ENCODE assay signal across 10 cellular contexts in genomic region chr1:2543543-2544092, GRCh38. TPM values are rescaled to one million over a fixed set of nuclear protein-coding genes. Genes with fewer than 3 reads are reported as not detected.
DNase-seq lines count a peak whose midpoint lies in the region; ATAC-seq, FAIRE-seq and TF ChIP-seq lines count a peak whose summit lies in the region.
"Had no signal": no experiment of that assay in that cellular context is flagged by ENCODE, and none has a peak within 500 bp of the region (broad histone marks: within the 10 kb centered on the region; RNA-seq: fewer than 3 reads in every experiment).

No MANE protein-coding gene starts in this region.

- CTCF ChIA-PET in IMR-90 (lab: Yijun Ruan, JAX): no interaction called here
- CTCF ChIA-PET in GM12878 (lab: Yijun Ruan, JAX): interaction anchor here (0.8 kb wide), 1 partner anchor 349 kb away, joined by 3 read pairs; the partner anchor contains the start of gene FAAP20

- no peak overlapping the region for H4K91ac ChIP-seq in IMR-90 (ENCODE audit: insufficient read depth, low read depth, low read length)

- peak overlapping the region; percentile 34 for H3K4me3 Mint-ChIP-seq in neural crest cell
- H3K4me3 Mint-ChIP-seq: T-helper 1 cell treated with Interleukin-12 subunit alpha and Interleukin-12 subunit beta and Interleukin-4 antibody, amounts not matched to agents 30 μg/mL and 1 μg/mL, for 36 hours had no signal

- no peak overlapping the region for H4K8ac ChIP-seq in IMR-90 (ENCODE audit: low read depth in 2 of 2, low read length in 2 of 2)

- 25% methylated on average over 16 of the region's 26 CpGs; no CpG with 5 or more reads in 1 of the 2 experiments for WGBS in IMR-90 (ENCODE audit: extremely low coverage in 2 of 2, insufficient read length in 1 of 2), 2 experiments
- 18% methylated on average over 26 of the region's 26 CpGs for WGBS in GM12878 (ENCODE audit: insufficient coverage, insufficient replicate concordance, low lambda C conversion rate, missing lambda C conversion rate)

- H3K18ac ChIP-seq in IMR-90 (ENCODE audit: low read depth, low read length): no peak overlapping the region

- H3K27ac Mint-ChIP-seq in neural crest cell (ENCODE audit: unreplicated experiment): no peak overlapping the region
- H3K27ac Mint-ChIP-seq: T-helper 1 cell treated with Interleukin-12 subunit alpha and Interleukin-12 subunit beta and Interleukin-4 antibody, amounts not matched to agents 30 μg/mL and 1 μg/mL, for 36 hours had no signal

- H3K9ac ChIP-seq in IMR-90 (ENCODE audit: low read depth, low read length): no peak overlapping the region
- no peak overlapping the region for H3K9ac ChIP-seq in GM12878 (ENCODE audit: control insufficient read depth, insufficient read depth, low read length)

- H3K4me1 ChIP-seq in IMR-90 (ENCODE audit: control insufficient read depth, insufficient read depth, low read length) (peaks cover 8% of the 10 kb centered on the region), GM12878 (ENCODE audit: control insufficient read depth, insufficient read depth, low read length) (peaks cover 18% of the 10 kb centered on the region)

- in situ Hi-C loops in IMR-90 (cut with MboI; ENCODE audit: low sequenced_read_pairs): loop anchor here (5.0 to 25.0 kb wide), 2 partner anchors 131 to 356 kb away; partner anchors contain the start of genes FAAP20 and PEX10
- in situ Hi-C loops in GM12878 (cut with MboI): no loop called here

- TF ChIP-seq EP300 in GM12878 (IDR thresholded peaks at IDR 0.05; ENCODE audit: borderline replicate concordance in 1 of 2, control insufficient read depth in 1 of 2, low read depth in 2 of 2, low read length in 2 of 2): no peak

- SMC1A ChIA-PET in GM12878 (lab: Charles Lee; ENCODE audit: uncharacterized antibody, unreplicated experiment): no interaction called here

- dilution Hi-C loops in IMR-90 (cut with HindIII; ENCODE audit: low sequenced_read_pairs, unreplicated experiment): no loop called here

- ATAC-seq in IMR-90 (ENCODE audit: low read depth) (no peak), GM12878 (no peak), GM21447 (IDR thresholded peaks at IDR 0.05; ENCODE audit: unreplicated experiment) (no peak)

- H3K9me3 ChIP-seq in IMR-90 (ENCODE audit: control insufficient read depth, insufficient read depth, low read length) (no peaks in the 10 kb centered on the region), GM12878 (replicated peaks; ENCODE audit: control insufficient read depth, insufficient read depth, low read length) (no peaks in the 10 kb centered on the region)

- no TSS peak for BruUV-seq in IMR-90 (replicated peaks; lab: Mats Ljungman, UMichigan)
- BruUV-seq in GM12878 (replicated peaks; lab: Mats Ljungman, UMichigan): no TSS peak

- no peak for TF ChIP-seq CTCF in IMR-90 (conservative IDR thresholded peaks at IDR 0.05; ENCODE audit: low read depth, low read length)
- TF ChIP-seq CTCF in GM12878 (IDR thresholded peaks at IDR 0.05 in 2 of 3, conservative IDR thresholded peaks at IDR 0.05 in 1 of 3; ENCODE audit: control insufficient read depth in 2 of 3, extremely low read depth in 1 of 3, insufficient read depth in 1 of 3, low read depth in 3 of 3, low read length in 3 of 3): no peak
- no peak for TF ChIP-seq CTCF in neural crest cell (conservative IDR thresholded peaks at IDR 0.05)

- no peak overlapping the region for H2BK120ac ChIP-seq in IMR-90 (ENCODE audit: low read depth, low read length)

- H3K36me3 ChIP-seq in IMR-90 (ENCODE audit: control insufficient read depth, insufficient read depth, low read length) (no peaks in the 10 kb centered on the region), GM12878 (ENCODE audit: control insufficient read depth in 2 of 2, insufficient read depth in 2 of 2, low read length in 1 of 2) (no peaks in the 10 kb centered on the region)

- peak; percentile 30 to 56 for DNase-seq in SHP77 (lab: John Stamatoyannopoulos, UW)
- DNase-seq in SHP77 treated with DMSO at 0.1 percent for 48 hours (lab: John Stamatoyannopoulos, UW): no peak
- peak; percentile 27 for DNase-seq in IMR-90
- DNase-seq in GM12878 (ENCODE audit: low read depth, low spot score): no peak
- peak; percentile 61 for DNase-seq in neural crest cell (ENCODE audit: low read depth, low spot score)
- DNase-seq in epidermal melanocyte (ENCODE audit: insufficient read length, low spot score): no peak
- DNase-seq in SIG-M5 treated with dmso at 0.1 percent for 504 hours (lab: John Stamatoyannopoulos, UW; ENCODE audit: unreplicated experiment): no peak
- DNase-seq: kidney glomerular epithelial cell had no signal

- H2BK15ac ChIP-seq in IMR-90 (ENCODE audit: low read depth, low read length): no peak overlapping the region

- H3K14ac ChIP-seq in IMR-90 (replicated peaks; ENCODE audit: low read depth, low read length): no peak overlapping the region

- H3K27me3 ChIP-seq in IMR-90 (ENCODE audit: control insufficient read depth, insufficient read depth, low read length): peaks cover 2% of the 10 kb centered on the region; the same call in 1 of the 2 replicates
- no peaks in the 10 kb centered on the region; a peak in 1 of 4 replicates for H3K27me3 ChIP-seq in GM12878 (replicated peaks in 1 of 2; ENCODE audit: control insufficient read depth in 2 of 2, insufficient read depth in 2 of 2, low read length in 1 of 2)

- POLR2A ChIA-PET in IMR-90 (lab: Charles Lee; ENCODE audit: unreplicated experiment): no interaction called here
- POLR2A ChIA-PET in GM12878 (lab: Charles Lee): interaction anchor here (0.9 to 1.4 kb wide), 2 partner anchors 14 to 17 kb away, joined by 4 read pairs; partner anchors contain the start of genes HES5 and PANK4

- no peaks in the 10 kb centered on the region for H3K36me3 Mint-ChIP-seq in neural crest cell (ENCODE audit: low read depth)

- TF ChIP-seq RAD21 in IMR-90 (IDR thresholded peaks at IDR 0.05; ENCODE audit: low read length) (no peak), GM12878 (IDR thresholded peaks at IDR 0.05; ENCODE audit: insufficient read depth, low read depth, low read length) (no peak)

- peaks cover 0 to 10% of the 10 kb centered on the region in 2 experiments; a peak in 1 of 4 replicates for H3K79me1 ChIP-seq in IMR-90 (ENCODE audit: low read depth in 1 of 2, low read length in 2 of 2)

- peak overlapping the region; percentile 82 for H2AK9ac ChIP-seq in IMR-90 (replicated peaks; ENCODE audit: low read depth, low read length, poor library complexity)

- H3K4me3 ChIP-seq in IMR-90 (ENCODE audit: insufficient read depth, low read depth, low read length) (no peak overlapping the region), GM12878 (no peak overlapping the region)

- peaks cover 5% of the 10 kb centered on the region; the same call in 1 of the 2 replicates for H3K79me2 ChIP-seq in GM12878 (ENCODE audit: control insufficient read depth, insufficient read depth, low read length)

- no peak overlapping the region for H3K23ac ChIP-seq in IMR-90 (ENCODE audit: low read depth, low read length)

- intact Hi-C loops in IMR-90 (cut with micrococcal nuclease) (no loop called here), GM12878 (cut with micrococcal nuclease; ENCODE audit: unreplicated experiment) (loop anchor here (10.0 kb wide), 1 partner anchor 239 kb away; no protein-coding TSS in a partner anchor)

- peaks cover 36% of the 10 kb centered on the region for H3K4me1 Mint-ChIP-seq in neural crest cell

- no peak overlapping the region for H4K5ac ChIP-seq in IMR-90 (ENCODE audit: low read depth, low read length)

- H2AK5ac ChIP-seq in IMR-90 (ENCODE audit: low read depth, low read length): 0 out of 2 replicates have a peak overlapping the region, but pooled peaks have one; percentile 16

- H3K4me2 ChIP-seq in IMR-90 (ENCODE audit: low read depth, low read length) (no peak overlapping the region), GM12878 (ENCODE audit: control insufficient read depth, insufficient read depth) (peak overlapping the region; percentile 51; the same call in 1 of the 2 replicates)

- no peak overlapping the region for H3K4ac ChIP-seq in IMR-90 (ENCODE audit: low read depth, low read length)

- no peak for TF ChIP-seq POLR2A in IMR-90 (IDR thresholded peaks at IDR 0.05; ENCODE audit: low read depth, low read length)
- TF ChIP-seq POLR2A in GM12878 (IDR thresholded peaks at IDR 0.05; ENCODE audit: low read depth, low read length): no peak

- H2BK5ac ChIP-seq in IMR-90 (ENCODE audit: low read depth, low read length, poor library complexity, severe bottlenecking): no peak overlapping the region

- H3K9me1 ChIP-seq in IMR-90 (ENCODE audit: insufficient read depth, low read length): no peaks in the 10 kb centered on the region

- RAD21 ChIA-PET in GM12878 (lab: Charles Lee; ENCODE audit: unreplicated experiment): interaction anchor here (7.1 kb wide), 1 partner anchor 18 kb away, joined by 86 read pairs; the partner anchor contains the start of gene PANK4

- no peak overlapping the region for H2BK20ac ChIP-seq in IMR-90 (ENCODE audit: low read depth, low read length)

- H3K27ac ChIP-seq in IMR-90 (ENCODE audit: insufficient read depth, low read length): no peak overlapping the region
- no peak overlapping the region for H3K27ac ChIP-seq in GM12878 (ENCODE audit: control insufficient read depth, insufficient read depth)

- no peak overlapping the region for H3K56ac ChIP-seq in IMR-90 (ENCODE audit: extremely low read depth, insufficient read depth, low read length)

- H2AFZ ChIP-seq in IMR-90 (replicated peaks; ENCODE audit: low read length, poor library complexity): peak overlapping the region; percentile 71
- no peak overlapping the region for H2AFZ ChIP-seq in GM12878 (ENCODE audit: control insufficient read depth, low read depth, low read length)

- no peaks in the 10 kb centered on the region for H3K27me3 Mint-ChIP-seq in neural crest cell (ENCODE audit: low read depth)

- H3K9me3 Mint-ChIP-seq in neural crest cell: no peaks in the 10 kb centered on the region
- H3K9me3 Mint-ChIP-seq: T-helper 1 cell treated with Interleukin-12 subunit alpha and Interleukin-12 subunit beta and Interleukin-4 antibody, amounts not matched to agents 30 μg/mL and 1 μg/mL, for 36 hours had no signal

- FAIRE-seq in GM12878 (lab: Jason Lieb, UNC): no peak

- H4K20me1 ChIP-seq in IMR-90 (ENCODE audit: insufficient read depth, low read length) (0 out of 2 replicates have a peak, but pooled peaks cover 3% of the 10 kb centered on the region), GM12878 (ENCODE audit: control insufficient read depth, insufficient read depth) (no peaks in the 10 kb centered on the region)

RNA-seq across cellular contexts. Expression of gene TNFRSF14, which starts 12.6 kb away (rescaled TPM):
- 1.3 and 1.7 TPM in 2 replicates for total RNA-seq in IMR-90 (2012; rRNA removed)
- polyA plus RNA-seq in IMR-90 (2012; rRNA removed): 4.2 and 4.6 TPM in 2 replicates
- 3.1 and 5.7 TPM in 2 replicates for polyA plus RNA-seq in IMR-90 (2012; cell fraction: cytosol; rRNA removed)
- polyA plus RNA-seq in IMR-90 (2012; cell fraction: nucleus; rRNA removed; ENCODE audit: low replicate concordance): 32.3 and 65.2 TPM in 2 replicates
- 315 and 380 TPM in 2 replicates for total RNA-seq in GM12878 (2013; cell fraction: nucleolus; rRNA removed)
- 53.6 and 61.1 TPM in 2 replicates for total RNA-seq in GM12878 (2014; rRNA removed)
- total RNA-seq in GM12878 (2014; rRNA removed; fragmentation: Illumina TruSeq; extraction: Trizol): 20.0 and 23.0 TPM in 2 replicates
- 76.2 and 79.1 TPM in 2 replicates for total RNA-seq in GM12878 (2021)
- polyA plus RNA-seq in GM12878 (2011; ENCODE audit: low read depth): 42.6 TPM
- 30.5 and 69.6 TPM in 2 replicates for polyA plus RNA-seq in GM12878 (2011; rRNA removed)
- polyA plus RNA-seq in GM12878 (2011; cell fraction: cytosol; rRNA removed): 85.6 and 116 TPM in 2 replicates
- 998 and 1,152 TPM in 2 replicates for polyA plus RNA-seq in GM12878 (2011; cell fraction: nucleus; rRNA removed)
- polyA plus RNA-seq in GM12878 (2012): 120 and 163 TPM in 2 replicates
- 4.8 and 19.2 TPM in 2 replicates for polyA plus RNA-seq in GM12878 (2014; fragmentation: Illumina TruSeq; extraction: Trizol)
- polyA plus RNA-seq in GM12878 (2014; fragmentation: Nextera tagmentation; extraction: Ambion mirVana): 1 to 10 TPM in 1 of 2 experiments, under 1 TPM in 1; 0.43 to 2.9 TPM
- polyA plus RNA-seq in GM12878 (2014; rRNA removed): 113 and 114 TPM in 2 replicates
- 10 to 100 TPM; 36.2 to 46.7 TPM for polyA plus RNA-seq in GM12878 (2016; fragmentation: Nextera tagmentation; extraction: Ambion mirVana)
- 22.7 and 47.3 TPM in 2 replicates for polyA minus RNA-seq in GM12878 (2011; rRNA and poly(A)+ RNA removed)
- polyA minus RNA-seq in GM12878 (2011; cell fraction: cytosol; rRNA and poly(A)+ RNA removed): 17.1 and 28.0 TPM in 2 replicates
- polyA minus RNA-seq in GM12878 (2011; cell fraction: nucleus; rRNA and poly(A)+ RNA removed): 91.9 and 124 TPM in 2 replicates
- 0.61 TPM in 2 replicates for total RNA-seq in neural crest cell

RNA-seq across cellular contexts. Expression of gene HES5, which starts 13.6 kb away (rescaled TPM):
- total RNA-seq in IMR-90 (2012; rRNA removed) (not detected in 2 replicates), GM12878 (2014; rRNA removed) (0.22 TPM in 1 of 2 replicates, not detected in the other), GM12878 (2014; rRNA removed; fragmentation: Illumina TruSeq; extraction: Trizol) (not detected in 2 replicates), GM12878 (2021) (0.15 TPM in 1 of 2 replicates, not detected in the other), neural crest cell (90.9 and 92.2 TPM in 2 replicates)
- polyA plus RNA-seq in IMR-90 (2012; rRNA removed) (not detected in 2 replicates), GM12878 (2011; rRNA removed) (not detected in 2 replicates), GM12878 (2014; fragmentation: Illumina TruSeq; extraction: Trizol) (not detected in 2 replicates), GM12878 (2014; fragmentation: Nextera tagmentation; extraction: Ambion mirVana) (not detected), GM12878 (2014; rRNA removed) (0.12 TPM in 1 of 2 replicates, not detected in the other), GM12878 (2016; fragmentation: Nextera tagmentation; extraction: Ambion mirVana) (not detected)
- 0.08 TPM in 1 of 2 replicates, not detected in the other for polyA plus RNA-seq in IMR-90 (2012; cell fraction: cytosol; rRNA removed)
- polyA plus RNA-seq in IMR-90 (2012; cell fraction: nucleus; rRNA removed; ENCODE audit: low replicate concordance): 0.22 and 0.33 TPM in 2 replicates
- not detected in 2 replicates for total RNA-seq in GM12878 (2013; cell fraction: nucleolus; rRNA removed)
- not detected for polyA plus RNA-seq in GM12878 (2011; ENCODE audit: low read depth)
- not detected in 2 replicates for polyA plus RNA-seq in GM12878 (2011; cell fraction: cytosol; rRNA removed)
- not detected in 2 replicates for polyA plus RNA-seq in GM12878 (2011; cell fraction: nucleus; rRNA removed)
- not detected in 2 replicates for polyA plus RNA-seq in GM12878 (2012)
- polyA minus RNA-seq in GM12878 (2011; rRNA and poly(A)+ RNA removed): not detected in 2 replicates
- not detected in 2 replicates for polyA minus RNA-seq in GM12878 (2011; cell fraction: cytosol; rRNA and poly(A)+ RNA removed)
- polyA minus RNA-seq in GM12878 (2011; cell fraction: nucleus; rRNA and poly(A)+ RNA removed): not detected in 2 replicates

RNA-seq across cellular contexts. Expression of gene PANK4, which starts 17.2 kb away (rescaled TPM):
- 14.0 and 15.3 TPM in 2 replicates for total RNA-seq in IMR-90 (2012; rRNA removed)
- polyA plus RNA-seq in IMR-90 (2012; rRNA removed): 18.5 and 23.3 TPM in 2 replicates
- polyA plus RNA-seq in IMR-90 (2012; cell fraction: cytosol; rRNA removed): 18.5 and 21.4 TPM in 2 replicates
- 113 and 229 TPM in 2 replicates for polyA plus RNA-seq in IMR-90 (2012; cell fraction: nucleus; rRNA removed; ENCODE audit: low replicate concordance)
- total RNA-seq in GM12878 (2013; cell fraction: nucleolus; rRNA removed): 85.4 and 117 TPM in 2 replicates
- 24.1 and 24.9 TPM in 2 replicates for total RNA-seq in GM12878 (2014; rRNA removed)
- total RNA-seq in GM12878 (2014; rRNA removed; fragmentation: Illumina TruSeq; extraction: Trizol): 10.4 and 10.6 TPM in 2 replicates
- 25.8 and 38.0 TPM in 2 replicates for total RNA-seq in GM12878 (2021)
- 7.1 TPM for polyA plus RNA-seq in GM12878 (2011; ENCODE audit: low read depth)
- 12.4 and 27.0 TPM in 2 replicates for polyA plus RNA-seq in GM12878 (2011; rRNA removed)
- polyA plus RNA-seq in GM12878 (2011; cell fraction: cytosol; rRNA removed): 15.9 and 23.0 TPM in 2 replicates
- 158 and 199 TPM in 2 replicates for polyA plus RNA-seq in GM12878 (2011; cell fraction: nucleus; rRNA removed)
- 18.2 and 18.5 TPM in 2 replicates for polyA plus RNA-seq in GM12878 (2012)
- polyA plus RNA-seq in GM12878 (2014; fragmentation: Illumina TruSeq; extraction: Trizol): 11.1 and 15.0 TPM in 2 replicates
- polyA plus RNA-seq in GM12878 (2014; fragmentation: Nextera tagmentation; extraction: Ambion mirVana): 1 to 10 TPM in 1 of 2 experiments, under 1 TPM in 1; 0.35 to 1.5 TPM
- 25.0 and 27.2 TPM in 2 replicates for polyA plus RNA-seq in GM12878 (2014; rRNA removed)
- polyA plus RNA-seq in GM12878 (2016; fragmentation: Nextera tagmentation; extraction: Ambion mirVana): 10 to 100 TPM; 18.2 to 19.0 TPM
- 14.9 and 26.2 TPM in 2 replicates for polyA minus RNA-seq in GM12878 (2011; rRNA and poly(A)+ RNA removed)
- polyA minus RNA-seq in GM12878 (2011; cell fraction: cytosol; rRNA and poly(A)+ RNA removed): 13.2 and 15.7 TPM in 2 replicates
- 55.4 and 89.3 TPM in 2 replicates for polyA minus RNA-seq in GM12878 (2011; cell fraction: nucleus; rRNA and poly(A)+ RNA removed)
- 62.5 and 65.5 TPM in 2 replicates for total RNA-seq in neural crest cell

RNA-seq across cellular contexts. Expression of gene PRXL2B, which starts 43.0 kb away (rescaled TPM):
- total RNA-seq in IMR-90 (2012; rRNA removed): 8.1 and 10.9 TPM in 2 replicates
- polyA plus RNA-seq in IMR-90 (2012; rRNA removed): 22.3 and 23.0 TPM in 2 replicates
- polyA plus RNA-seq in IMR-90 (2012; cell fraction: cytosol; rRNA removed): 23.1 and 35.9 TPM in 2 replicates
- polyA plus RNA-seq in IMR-90 (2012; cell fraction: nucleus; rRNA removed; ENCODE audit: low replicate concordance): 23.6 and 41.8 TPM in 2 replicates
- total RNA-seq in GM12878 (2013; cell fraction: nucleolus; rRNA removed): 6.1 and 6.2 TPM in 2 replicates
- 4.2 TPM in 2 replicates for total RNA-seq in GM12878 (2014; rRNA removed)
- total RNA-seq in GM12878 (2014; rRNA removed; fragmentation: Illumina TruSeq; extraction: Trizol): 1.8 and 1.9 TPM in 2 replicates
- total RNA-seq in GM12878 (2021): 5.6 and 7.6 TPM in 2 replicates
- polyA plus RNA-seq in GM12878 (2011; ENCODE audit: low read depth): 2.4 TPM
- polyA plus RNA-seq in GM12878 (2011; rRNA removed): 3.1 and 5.0 TPM in 2 replicates
- polyA plus RNA-seq in GM12878 (2011; cell fraction: cytosol; rRNA removed): 8.8 and 10.6 TPM in 2 replicates
- polyA plus RNA-seq in GM12878 (2011; cell fraction: nucleus; rRNA removed): 19.6 and 22.7 TPM in 2 replicates
- 7.7 and 7.9 TPM in 2 replicates for polyA plus RNA-seq in GM12878 (2012)
- 1.3 and 2.7 TPM in 2 replicates for polyA plus RNA-seq in GM12878 (2014; fragmentation: Illumina TruSeq; extraction: Trizol)
- polyA plus RNA-seq in GM12878 (2014; fragmentation: Nextera tagmentation; extraction: Ambion mirVana): under 1 TPM; 0.44 to 0.53 TPM
- 5.5 and 6.8 TPM in 2 replicates for polyA plus RNA-seq in GM12878 (2014; rRNA removed)
- 1 to 10 TPM; 3.8 to 4.8 TPM for polyA plus RNA-seq in GM12878 (2016; fragmentation: Nextera tagmentation; extraction: Ambion mirVana)
- 1.1 and 5.2 TPM in 2 replicates for polyA minus RNA-seq in GM12878 (2011; rRNA and poly(A)+ RNA removed)
- polyA minus RNA-seq in GM12878 (2011; cell fraction: cytosol; rRNA and poly(A)+ RNA removed): 1.6 and 2.6 TPM in 2 replicates
- polyA minus RNA-seq in GM12878 (2011; cell fraction: nucleus; rRNA and poly(A)+ RNA removed): 3.0 and 3.5 TPM in 2 replicates
- 51.3 and 58.9 TPM in 2 replicates for total RNA-seq in neural crest cell

Comparison
In these comparisons a context has a peak if more than half of its experiments do, and no peak if none do; other contexts are left out.
1. DNase-seq: peak in SHP77 (2 of 2), IMR-90 (single experiment) and neural crest cell (single experiment); none in SHP77 treated with DMSO at 0.1 percent for 48 hours (single experiment), GM12878 (single experiment), epidermal melanocyte (single experiment) and SIG-M5 treated with dmso at 0.1 percent for 504 hours (single experiment).
2. RNA of gene HES5, which starts 13.6 kb away (total RNA-seq): 90.9 to 92.2 TPM in neural crest cell; 0.15 to 0.22 TPM in GM12878 and not detected in IMR-90; every median in the first group is over 10 times any median in the second.